In genomic region chr11:70616317-70616716, GRCh38 we compare ENCODE assay signal across 19 cellular contexts.
DNase-seq lines count a peak whose midpoint lies in the region; ATAC-seq and TF ChIP-seq lines count a peak whose summit lies in the region.
"Had no signal": no experiment of that assay in that cellular context is flagged by ENCODE, and none has a peak within 500 bp of the region (broad histone marks: within the 10 kb centered on the region; RNA-seq: fewer than 3 reads in every experiment).

No MANE protein-coding gene starts in this region.

- H3K9me3 Mint-ChIP-seq in activated naive CD8-positive, alpha-beta T cell treated with anti-CD3 and anti-CD28 coated beads for 36 hours: no peaks in the 10 kb centered on the region
- no peaks in the 10 kb centered on the region for H3K9me3 Mint-ChIP-seq in activated naive CD8-positive, alpha-beta T cell treated with anti-CD3 and anti-CD28 coated beads, Interleukin-2, amount 50 U/mL, for 24 hours
- H3K9me3 Mint-ChIP-seq in brain (peaks cover 0 to 10% (median 1%) of the 10 kb centered on the region in 5 experiments), neural crest cell (no peaks in the 10 kb centered on the region)
- H3K9me3 Mint-ChIP-seq: GM23338 had no signal

- no peak for TF ChIP-seq POLR2A in erythroblast (IDR thresholded peaks at IDR 0.05; ENCODE audit: low read length)

- H3K4me3 Mint-ChIP-seq in activated naive CD8-positive, alpha-beta T cell treated with anti-CD3 and anti-CD28 coated beads for 36 hours: peak overlapping the region; percentile 26
- H3K4me3 Mint-ChIP-seq in activated naive CD8-positive, alpha-beta T cell treated with anti-CD3 and anti-CD28 coated beads, Interleukin-2, amount 50 U/mL, for 24 hours: no peak overlapping the region
- no peak overlapping the region for H3K4me3 Mint-ChIP-seq in brain
- H3K4me3 Mint-ChIP-seq in neural crest cell: no peak overlapping the region
- H3K4me3 Mint-ChIP-seq: CD4-positive, CD25-positive, alpha-beta regulatory T cell; CD8-positive, alpha-beta memory T cell; GM23338; HFFc6 had no signal

- no peaks in the 10 kb centered on the region for H3K4me1 Mint-ChIP-seq in activated naive CD8-positive, alpha-beta T cell treated with anti-CD3 and anti-CD28 coated beads for 36 hours
- no peaks in the 10 kb centered on the region for H3K4me1 Mint-ChIP-seq in activated naive CD8-positive, alpha-beta T cell treated with anti-CD3 and anti-CD28 coated beads, Interleukin-2, amount 50 U/mL, for 24 hours
- H3K4me1 Mint-ChIP-seq in brain (peaks cover 33% of the 10 kb centered on the region), neural crest cell (peaks cover 25% of the 10 kb centered on the region)
- H3K4me1 Mint-ChIP-seq: CD4-positive, CD25-positive, alpha-beta regulatory T cell; CD8-positive, alpha-beta memory T cell; IgD-negative memory B cell had no signal

- TF ChIP-seq CTCF in brain (conservative IDR thresholded peaks at IDR 0.05): no peak
- TF ChIP-seq CTCF in neural crest cell (conservative IDR thresholded peaks at IDR 0.05): no peak

- H3K27me3 Mint-ChIP-seq in activated naive CD8-positive, alpha-beta T cell treated with anti-CD3 and anti-CD28 coated beads for 36 hours: peaks cover 6% of the 10 kb centered on the region
- H3K27me3 Mint-ChIP-seq in activated naive CD8-positive, alpha-beta T cell treated with anti-CD3 and anti-CD28 coated beads, Interleukin-2, amount 50 U/mL, for 24 hours: no peaks in the 10 kb centered on the region
- H3K27me3 Mint-ChIP-seq in brain: no peaks in the 10 kb centered on the region
- peaks cover 10% of the 10 kb centered on the region for H3K27me3 Mint-ChIP-seq in neural crest cell (ENCODE audit: low read depth)
- H3K27me3 Mint-ChIP-seq: CD4-positive, CD25-positive, alpha-beta regulatory T cell; IgD-negative memory B cell had no signal

- H3K36me3 Mint-ChIP-seq in activated naive CD8-positive, alpha-beta T cell treated with anti-CD3 and anti-CD28 coated beads for 36 hours: no peaks in the 10 kb centered on the region
- H3K36me3 Mint-ChIP-seq in activated naive CD8-positive, alpha-beta T cell treated with anti-CD3 and anti-CD28 coated beads, Interleukin-2, amount 50 U/mL, for 24 hours (ENCODE audit: low read depth): no peaks in the 10 kb centered on the region
- H3K36me3 Mint-ChIP-seq in brain: peaks cover 4% of the 10 kb centered on the region
- H3K36me3 Mint-ChIP-seq in neural crest cell (ENCODE audit: low read depth): no peaks in the 10 kb centered on the region
- H3K36me3 Mint-ChIP-seq: CD4-positive, CD25-positive, alpha-beta regulatory T cell; CD8-positive, alpha-beta memory T cell; IgD-negative memory B cell had no signal

- no peak for ATAC-seq in activated naive CD8-positive, alpha-beta T cell treated with anti-CD3 and anti-CD28 coated beads, Interleukin-2, amount 50 U/mL, for 24 hours
- ATAC-seq: GM23338, HCT116 had no signal

- H3K27ac Mint-ChIP-seq in activated naive CD8-positive, alpha-beta T cell treated with anti-CD3 and anti-CD28 coated beads for 36 hours: no peak overlapping the region
- H3K27ac Mint-ChIP-seq in activated naive CD8-positive, alpha-beta T cell treated with anti-CD3 and anti-CD28 coated beads, Interleukin-2, amount 50 U/mL, for 24 hours: no peak overlapping the region
- peak overlapping the region in 3 of 5 experiments; percentile 53 to 79 (median 78) for H3K27ac Mint-ChIP-seq in brain
- H3K27ac Mint-ChIP-seq in neural crest cell (ENCODE audit: unreplicated experiment): peak overlapping the region; percentile 7
- H3K27ac Mint-ChIP-seq: CD8-positive, alpha-beta memory T cell; GM23338; HFFc6; IgD-negative memory B cell had no signal

- no peak for DNase-seq in activated naive CD8-positive, alpha-beta T cell treated with anti-CD3 and anti-CD28 coated beads for 36 hours
- no peak for DNase-seq in activated naive CD8-positive, alpha-beta T cell treated with anti-CD3 and anti-CD28 coated beads, Interleukin-2, amount 50 U/mL, for 24 hours
- DNase-seq in neural crest cell (ENCODE audit: low read depth, low spot score) (no peak), SIG-M5 (lab: John Stamatoyannopoulos, UW) (no peak), DMS53 treated with DMSO at 0.1 percent for 48 hours (lab: John Stamatoyannopoulos, UW; ENCODE audit: unreplicated experiment) (no peak), erythroblast (lab: John Stamatoyannopoulos, UW) (no peak)
- DNase-seq: C1 segment of cervical spinal cord; CD4-positive, CD25-positive, alpha-beta regulatory T cell; CD8-positive, alpha-beta memory T cell; COR-L47; DMS79; GDM1; H7; HFFc6; KBM-7 had no signal

Comparison
In these comparisons a context has a peak if more than half of its experiments do, and no peak if none do; other contexts are left out.
1. H3K27ac Mint-ChIP-seq: peak in brain (3 of 5) and neural crest cell (single experiment); none in activated naive CD8-positive, alpha-beta T cell treated with anti-CD3 and anti-CD28 coated beads for 36 hours (single experiment) and activated naive CD8-positive, alpha-beta T cell treated with anti-CD3 and anti-CD28 coated beads, Interleukin-2, amount 50 U/mL, for 24 hours (single experiment).